In the genomic region with DNA sequence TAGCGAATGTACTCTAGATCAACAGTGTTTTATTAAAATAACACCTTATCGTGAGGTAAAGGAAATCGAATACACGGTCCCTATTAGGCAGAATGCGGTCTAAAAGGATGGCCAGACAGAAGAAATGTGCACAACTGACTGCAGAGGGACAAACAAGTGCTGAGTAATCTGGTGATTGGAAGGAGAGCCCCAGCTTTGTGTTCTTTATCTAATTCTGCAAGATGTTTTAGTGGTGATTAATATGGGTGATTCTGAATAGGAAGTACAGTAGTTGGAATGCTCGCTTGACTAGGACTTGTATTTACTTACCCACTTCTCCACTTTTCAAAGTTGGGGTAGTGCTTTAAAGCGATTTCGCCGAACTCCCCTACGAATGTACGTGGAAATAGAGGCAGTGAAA, we compare ENCODE assay signal across 8 cellular contexts. TPM values are rescaled to one million over a fixed set of nuclear protein-coding genes. Genes with fewer than 3 reads are reported as not detected.
DNase-seq lines count a peak whose midpoint lies in the region; ATAC-seq and TF ChIP-seq lines count a peak whose summit lies in the region.

No MANE protein-coding gene starts in this region.

- H2AFZ ChIP-seq in SK-N-SH (ENCODE audit: low read depth) = no peak overlapping the region

- CTCF ChIA-PET in SK-N-SH (lab: Yijun Ruan, JAX) = interaction anchor here (0.9 kb wide), 1 partner anchor 10 kb away, joined by 3 read pairs; no protein-coding TSS in a partner anchor

- H3K27ac ChIP-seq in heart left ventricle (peak overlapping the region in 10 of 12 donors; percentile 88 to 98 (median 92)), SK-N-SH (ENCODE audit: low read depth in 2 of 2, low read length in 1 of 2) (peak overlapping the region; percentile 87 to 88; a peak in 3 of 4 replicates), neutrophil (peak overlapping the region; percentile 90)

- no peak for TF ChIP-seq POLR2A in heart left ventricle (IDR thresholded peaks at IDR 0.05)

- H3K4me2 ChIP-seq in SK-N-SH = peak overlapping the region; percentile 69

- intact Hi-C loops in heart left ventricle (cut with DNase I) = loop anchor here in 1 of 10 donors (5.0 kb wide), 1 partner anchor 70 kb away; no protein-coding TSS in a partner anchor
- intact Hi-C loops in cardiac septum (cut with DNase I) = no loop called here

- no peaks in the 10 kb centered on the region for H3K36me3 ChIP-seq in heart left ventricle
- no peaks in the 10 kb centered on the region for H3K36me3 ChIP-seq in SK-N-SH (replicated peaks in 1 of 2; ENCODE audit: control insufficient read depth in 1 of 2, insufficient read depth in 2 of 2, low read length in 1 of 2)
- no peaks in the 10 kb centered on the region for H3K36me3 ChIP-seq in neutrophil

- TF ChIP-seq CTCF in heart left ventricle (IDR thresholded peaks at IDR 0.05) = no peak
- TF ChIP-seq CTCF in SK-N-SH (IDR thresholded peaks at IDR 0.05) = no peak
- TF ChIP-seq CTCF in epithelial cell of proximal tubule (conservative IDR thresholded peaks at IDR 0.05; ENCODE audit: low read depth, low read length) = no peak
- no peak for TF ChIP-seq CTCF in neutrophil (IDR thresholded peaks at IDR 0.05)

- no peaks in the 10 kb centered on the region for H3K9me2 ChIP-seq in SK-N-SH

- H3F3A ChIP-seq in SK-N-SH (replicated peaks; ENCODE audit: insufficient read depth) = peaks cover 7% of the 10 kb centered on the region

- H3K27me3 ChIP-seq in heart left ventricle (no peaks in the 10 kb centered on the region), SK-N-SH (ENCODE audit: insufficient read depth) (no peaks in the 10 kb centered on the region), neutrophil (no peaks in the 10 kb centered on the region)

- WGBS in heart left ventricle, 4 donors = 2 to 28% (median 12%) methylated on average over 11 of the region's 11 CpGs
- 24% methylated on average over 11 of the region's 11 CpGs for WGBS in SK-N-SH (ENCODE audit: low lambda C conversion rate)

- POLR2A ChIA-PET in SK-N-SH (lab: Yijun Ruan, JAX) = no interaction called here

- peak overlapping the region; percentile 49 to 98 (median 78) for H3K4me3 ChIP-seq in heart left ventricle
- H3K4me3 ChIP-seq in SK-N-SH (ENCODE audit: low read depth in 2 of 2, low read length in 1 of 2) = peak overlapping the region; percentile 72 to 81
- H3K4me3 ChIP-seq in epithelial cell of proximal tubule (ENCODE audit: low read depth, low read length) = peak overlapping the region; percentile 87
- H3K4me3 ChIP-seq in neutrophil (ENCODE audit: low read depth in 1 of 2, low read length in 1 of 2) = peak overlapping the region; percentile 72 to 83

- no peak for TF ChIP-seq EP300 in SK-N-SH (IDR thresholded peaks at IDR 0.05; ENCODE audit: borderline replicate concordance in 1 of 2, low read depth in 1 of 2, low read length in 1 of 2)

- H3K9me3 ChIP-seq in heart left ventricle = no peaks in the 10 kb centered on the region
- no peaks in the 10 kb centered on the region for H3K9me3 ChIP-seq in SK-N-SH
- no peaks in the 10 kb centered on the region for H3K9me3 ChIP-seq in neutrophil

- H3K79me2 ChIP-seq in SK-N-SH (ENCODE audit: insufficient read depth) = peaks cover 57% of the 10 kb centered on the region

- ATAC-seq in heart left ventricle = no peak
- no peak for ATAC-seq in activated CD4-positive, CD25-positive, alpha-beta regulatory T cell treated with anti-CD3 and anti-CD28 coated beads, Interleukin-2, amount 50 U/mL, for 24 hours

- peak overlapping the region; percentile 88 for H3K9ac ChIP-seq in SK-N-SH

- no peak for DNase-seq in heart left ventricle
- no peak for DNase-seq in cardiac septum (ENCODE audit: low spot score)
- DNase-seq in SK-N-SH = peak; percentile 4
- DNase-seq in epithelial cell of proximal tubule (ENCODE audit: low read depth) = no peak
- no peak for DNase-seq in NCI-H1092 (lab: John Stamatoyannopoulos, UW)
- no peak for DNase-seq in activated CD4-positive, CD25-positive, alpha-beta regulatory T cell (lab: John Stamatoyannopoulos, UW)

- peaks cover 0 to 36% (median 12%) of the 10 kb centered on the region in 12 donors for H3K4me1 ChIP-seq in heart left ventricle
- peaks cover 0 to 3% of the 10 kb centered on the region in 2 experiments; a peak in 2 of 4 replicates for H3K4me1 ChIP-seq in SK-N-SH (ENCODE audit: control insufficient read depth in 1 of 2, insufficient read depth in 2 of 2, low read depth in 1 of 2, low read length in 1 of 2)
- H3K4me1 ChIP-seq in neutrophil (ENCODE audit: control insufficient read depth in 1 of 2, insufficient read depth in 1 of 2, low read depth in 1 of 2, low read length in 1 of 2) = peaks cover 37 to 43% of the 10 kb centered on the region in 2 experiments

- H4K20me1 ChIP-seq in SK-N-SH (ENCODE audit: insufficient read depth) = peaks cover 44% of the 10 kb centered on the region

- TF ChIP-seq RAD21 in SK-N-SH (IDR thresholded peaks at IDR 0.05; ENCODE audit: low read length) = no peak

TF ChIP-seq in SK-N-SH, 30 proteins besides CTCF, POLR2A, EP300 and RAD21:
- TF ChIP-seq MEF2A (IDR thresholded peaks at IDR 0.05; ENCODE audit: borderline replicate concordance, low read depth) (no peak), TCF12 (IDR thresholded peaks at IDR 0.05) (peak; percentile 15; the same call in 1 of the 2 replicates)

RNA-seq across cellular contexts. Expression of a gene that starts 1.2 kb away (rescaled TPM):
- total RNA-seq in heart left ventricle (10 to 100 TPM in 8 of 9 donors, 1 to 10 TPM in 1; 9.6 to 18.0 (median 14.5) TPM), cardiac septum (13.5 TPM), epithelial cell of proximal tubule (8.1 and 13.7 TPM in 2 replicates)
- polyA plus RNA-seq in heart left ventricle (1 to 10 TPM; 3.0 to 9.1 TPM), SK-N-SH (2012; rRNA removed) (5.3 and 8.2 TPM in 2 replicates)
- 7.7 and 9.4 TPM in 2 replicates for polyA plus RNA-seq in SK-N-SH (2012; cell fraction: cytosol; rRNA removed)
- polyA plus RNA-seq in SK-N-SH (2012; cell fraction: nucleus; rRNA removed) = 3.5 and 8.4 TPM in 2 replicates
